17 cellular contexts compared by ENCODE assay signal in the genomic region with DNA sequence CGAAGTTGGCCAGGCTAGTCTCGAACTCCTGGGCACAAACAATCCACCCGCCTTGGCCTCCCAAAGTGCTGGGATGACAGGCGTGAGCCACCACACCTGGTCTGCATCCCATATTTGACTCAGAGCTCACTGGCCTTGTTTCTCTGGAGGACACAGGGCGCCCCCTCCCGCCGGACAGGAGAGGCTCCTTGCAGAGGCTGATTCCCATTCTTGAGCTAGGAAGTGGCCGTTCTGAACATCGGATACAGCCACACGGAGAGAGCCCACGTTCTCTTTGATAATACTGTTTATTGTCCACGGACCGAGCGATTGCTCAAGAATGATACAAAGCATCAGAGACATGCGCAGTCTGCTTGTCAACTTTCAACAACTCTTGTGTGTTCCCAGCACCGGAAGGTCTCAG. TPM values are rescaled to one million over a fixed set of nuclear protein-coding genes. Genes with fewer than 3 reads are reported as not detected.
DNase-seq lines count a peak whose midpoint lies in the region; ATAC-seq and TF ChIP-seq lines count a peak whose summit lies in the region.
"Had no signal": no experiment of that assay in that cellular context is flagged by ENCODE, and none has a peak within 500 bp of the region (broad histone marks: within the 10 kb centered on the region; RNA-seq: fewer than 3 reads in every experiment).

No MANE protein-coding gene starts in this region.

- H3K56ac ChIP-seq in H9 (ENCODE audit: insufficient read length, low read depth, low read length): no peak overlapping the region

- H4K20me1 ChIP-seq in H9 (ENCODE audit: control insufficient read depth, insufficient read depth, insufficient read length): no peaks in the 10 kb centered on the region

- intact Hi-C loops in spleen (cut with DNase I; ENCODE audit: low total_unique reads): no loop called here

- DNase-seq in H9 (peak; percentile 73), SK-MEL-5 (ENCODE audit: low read depth, low spot score) (peak; percentile 100), fibroblast of pulmonary artery (ENCODE audit: low read depth) (peak; percentile 26), substantia nigra (lab: John Stamatoyannopoulos, UW) (no peak), SHP77 treated with DMSO at 0.1 percent for 48 hours (lab: John Stamatoyannopoulos, UW) (no peak), spleen (no peak)
- DNase-seq: activated CD8-positive, alpha-beta T cell treated with anti-CD3 and anti-CD28 coated beads, Interleukin-2, amount 10 ng/mL, durations not matched to agents 7 days and 5 days; activated effector memory CD4-positive, alpha-beta T cell treated with Interleukin-2 at 50 U/mL for 16 hours; colonic mucosa; head of caudate nucleus; NCI-H2171 treated with DMSO at 0.1 percent for 48 hours; NK-92 treated with Interleukin-12 subunit alpha and Interleukin-12 subunit beta, amount 100 ng/mL, for 24 hours; stimulated activated naive CD8-positive, alpha-beta T cell treated with anti-CD3 and anti-CD28 coated beads, Interleukin-15, amount 100 ng/mL, for 72 hours had no signal

- no peak overlapping the region for H3K4me3 ChIP-seq in fibroblast of pulmonary artery (replicated peaks; ENCODE audit: low read depth, low read length)
- no peak overlapping the region for H3K4me3 ChIP-seq in spleen
- H3K4me3 ChIP-seq: colonic mucosa, SK-N-MC had no signal

- no peaks in the 10 kb centered on the region for H3K4me1 Mint-ChIP-seq in H9
- H3K4me1 Mint-ChIP-seq: stimulated activated naive CD8-positive, alpha-beta T cell treated with anti-CD3 and anti-CD28 coated beads, Interleukin-15, amount 100 ng/mL, for 72 hours had no signal

- H3K36me3 Mint-ChIP-seq in H9 (ENCODE audit: insufficient read depth in 1 of 3, low read depth in 3 of 3): peaks cover 0 to 16% (median 0%) of the 10 kb centered on the region in 3 experiments; a peak in 3 of 7 replicates

- no peak overlapping the region for H3K9ac ChIP-seq in H9 (ENCODE audit: extremely low read depth, insufficient read length, low read length)
- H3K9ac ChIP-seq: parathyroid adenoma had no signal

- H3K79me2 ChIP-seq in H9 (ENCODE audit: insufficient read depth, low read length): no peaks in the 10 kb centered on the region
- H3K79me2 ChIP-seq: parathyroid adenoma had no signal

- H3K27me3 ChIP-seq in H9 (ENCODE audit: insufficient read depth, low read length) (no peaks in the 10 kb centered on the region), spleen (replicated peaks in 1 of 7) (no peaks in the 10 kb centered on the region)
- H3K27me3 ChIP-seq: colonic mucosa had no signal

- H2BK20ac ChIP-seq in H9 (ENCODE audit: low read depth, low read length, poor library complexity, severe bottlenecking): no peak overlapping the region

- no peak overlapping the region for H3K4ac ChIP-seq in H9 (ENCODE audit: low read depth, low read length)

- H3K4me2 ChIP-seq in H9 (ENCODE audit: insufficient read depth, insufficient read length, low read length): no peak overlapping the region

- H3K4me3 Mint-ChIP-seq in H9: no peak overlapping the region
- H3K4me3 Mint-ChIP-seq: activated CD8-positive, alpha-beta T cell treated with anti-CD3 and anti-CD28 coated beads, Interleukin-2, amount 10 ng/mL, durations not matched to agents 7 days and 5 days; stimulated activated naive CD8-positive, alpha-beta T cell treated with anti-CD3 and anti-CD28 coated beads, Interleukin-15, amount 100 ng/mL, for 72 hours had no signal

- no peak overlapping the region for H3T11ph ChIP-seq in H9 (ENCODE audit: low read length)

- H4K91ac ChIP-seq in H9 (ENCODE audit: insufficient read length, low read depth, low read length): no peak overlapping the region

- TF ChIP-seq POLR2A in spleen (IDR thresholded peaks at IDR 0.05): no peak

- no peak for ATAC-seq in GM21576 (IDR thresholded peaks at IDR 0.05; ENCODE audit: unreplicated experiment)
- ATAC-seq: activated CD8-positive, alpha-beta T cell treated with anti-CD3 and anti-CD28 coated beads, Interleukin-2, amount 10 ng/mL, durations not matched to agents 7 days and 5 days; stimulated activated naive CD8-positive, alpha-beta T cell treated with anti-CD3 and anti-CD28 coated beads, Interleukin-15, amount 100 ng/mL, for 72 hours had no signal

- no peaks in the 10 kb centered on the region for H3K27me3 Mint-ChIP-seq in H9 (ENCODE audit: low read depth)
- H3K27me3 Mint-ChIP-seq: stimulated activated naive CD8-positive, alpha-beta T cell treated with anti-CD3 and anti-CD28 coated beads, Interleukin-15, amount 100 ng/mL, for 72 hours had no signal

- no CpG with 5 or more reads among the region's 16 CpGs for WGBS in H9 (ENCODE audit: extremely low coverage, insufficient read length, low lambda C conversion rate)
- WGBS in spleen, 5 donors: 76 to 91% (median 89%) methylated on average over 15 to 16 of the region's 16 CpGs

- H3K79me1 ChIP-seq in H9 (ENCODE audit: insufficient read depth, low read depth, low read length, poor library complexity, severe bottlenecking): no peaks in the 10 kb centered on the region

- TF ChIP-seq CTCF in H9 (conservative IDR thresholded peaks at IDR 0.05) (peak; percentile 50; the same call in 2 of the 3 replicates), fibroblast of pulmonary artery (IDR thresholded peaks at IDR 0.05; ENCODE audit: low read length, missing control alignments) (no peak), spleen (IDR thresholded peaks at IDR 0.05 in 8 of 11, conservative IDR thresholded peaks at IDR 0.05 in 3 of 11) (no peak)

- no peak overlapping the region for H3K18ac ChIP-seq in H9 (ENCODE audit: insufficient read length, low read depth, low read length)

- no peak overlapping the region for H4K8ac ChIP-seq in H9 (replicated peaks; ENCODE audit: insufficient read length, low read depth, low read length)

- no peaks in the 10 kb centered on the region for H3K4me1 ChIP-seq in H9 (ENCODE audit: insufficient read depth, low read length)
- H3K4me1 ChIP-seq in spleen: no peaks in the 10 kb centered on the region
- H3K4me1 ChIP-seq: colonic mucosa, parathyroid adenoma had no signal

- no peak overlapping the region for H2BK5ac ChIP-seq in H9 (ENCODE audit: insufficient read length, low read length)

- H3K23me2 ChIP-seq in H9 (ENCODE audit: insufficient read length, low read depth, low read length, poor library complexity, severe bottlenecking): no peaks in the 10 kb centered on the region

- no peak overlapping the region for H2AK5ac ChIP-seq in H9 (ENCODE audit: insufficient read length, low read length)

- H3K14ac ChIP-seq in H9 (ENCODE audit: insufficient read depth, low read length): no peak overlapping the region

- H3K27ac Mint-ChIP-seq in H9: peak overlapping the region in 1 of 3 experiments; percentile 1; a peak in 1 of 7 replicates
- H3K27ac Mint-ChIP-seq: activated CD8-positive, alpha-beta T cell treated with anti-CD3 and anti-CD28 coated beads, Interleukin-2, amount 10 ng/mL, durations not matched to agents 7 days and 5 days had no signal

- H4K5ac ChIP-seq in H9 (ENCODE audit: insufficient read length, low read depth, low read length): no peak overlapping the region

- H3K9me3 Mint-ChIP-seq in H9: no peaks in the 10 kb centered on the region
- H3K9me3 Mint-ChIP-seq: stimulated activated naive CD8-positive, alpha-beta T cell treated with anti-CD3 and anti-CD28 coated beads, Interleukin-15, amount 100 ng/mL, for 72 hours had no signal

- no peak overlapping the region for H3K23ac ChIP-seq in H9 (ENCODE audit: insufficient read length, low read depth, low read length)

- in situ Hi-C loops in SK-MEL-5 (cut with HindIII; ENCODE audit: low pct_unique_long_range_greater_than_20kb, low sequenced_read_pairs): no loop called here

- no peaks in the 10 kb centered on the region for H3K9me3 ChIP-seq in H9 (ENCODE audit: control insufficient read depth, low read depth, low read length)
- H3K9me3 ChIP-seq in spleen: no peaks in the 10 kb centered on the region
- H3K9me3 ChIP-seq: colonic mucosa had no signal

- H3K27ac ChIP-seq in H9 (ENCODE audit: insufficient read length, low read depth, low read length) (no peak overlapping the region), substantia nigra (ENCODE audit: low read depth, low read length, poor library complexity, severe bottlenecking) (peak overlapping the region; percentile 47), spleen (no peak overlapping the region)
- H3K27ac ChIP-seq: colonic mucosa, epithelial cell of prostate, parathyroid adenoma, SK-N-MC had no signal

- H2BK15ac ChIP-seq in H9 (ENCODE audit: low read depth, low read length): no peak overlapping the region

- H2BK12ac ChIP-seq in H9 (ENCODE audit: insufficient read length, low read depth, low read length): no peak overlapping the region

- H2BK120ac ChIP-seq in H9 (ENCODE audit: low read depth, low read length, poor library complexity, severe bottlenecking): no peak overlapping the region

- peaks cover 0 to 65% (median 33%) of the 10 kb centered on the region in 6 donors for H3K36me3 ChIP-seq in spleen
- H3K36me3 ChIP-seq: colonic mucosa had no signal

- H2AFZ ChIP-seq in H9 (ENCODE audit: low read length): no peak overlapping the region
- H2AFZ ChIP-seq: parathyroid adenoma had no signal

RNA-seq across cellular contexts. Expression of a gene that starts 12.1 kb away (rescaled TPM):
- 101 and 106 TPM in 2 replicates for total RNA-seq in H9 (2021)
- 96.8 and 116 TPM in 2 replicates for total RNA-seq in SK-MEL-5 (2014; rRNA removed; shearing (Covaris generic))
- polyA plus RNA-seq in SK-MEL-5 (2015; cell fraction: cytosol; rRNA removed): 153 and 199 TPM in 2 replicates
- polyA plus RNA-seq in SK-MEL-5 (2015; cell fraction: nucleus; rRNA removed): 546 and 730 TPM in 2 replicates
- 10 to 100 TPM; 38.0 to 95.0 (median 60.1) TPM for total RNA-seq in spleen
- polyA plus RNA-seq in spleen: 10 to 100 TPM; 13.4 to 26.1 (median 25.0) TPM

RNA-seq across cellular contexts. Expression of a gene that starts 50.3 kb away (rescaled TPM):
- total RNA-seq in H9 (2021) (0.42 and 0.66 TPM in 2 replicates), spleen (10 to 100 TPM in 3 of 7 donors, 1 to 10 TPM in 4; 5.7 to 19.3 (median 9.9) TPM)
- total RNA-seq in SK-MEL-5 (2014; rRNA removed; shearing (Covaris generic)): 0.74 and 0.80 TPM in 2 replicates
- 0.76 and 1.2 TPM in 2 replicates for polyA plus RNA-seq in SK-MEL-5 (2015; cell fraction: cytosol; rRNA removed)
- 0.19 and 0.99 TPM in 2 replicates for polyA plus RNA-seq in SK-MEL-5 (2015; cell fraction: nucleus; rRNA removed)
- 1 to 10 TPM in 1 of 3 donors, under 1 TPM in 2; 0.03 to 3.0 (median 0.09) TPM for polyA plus RNA-seq in spleen

Comparison
In these comparisons a context has a peak if more than half of its experiments do, and no peak if none do; other contexts are left out.
1. DNase-seq: peak in H9 (single experiment), SK-MEL-5 (single experiment) and fibroblast of pulmonary artery (single experiment); none in substantia nigra (0 of 49), SHP77 treated with DMSO at 0.1 percent for 48 hours (single experiment) and spleen (single experiment).